Comparison of ENCODE assay signal across 8 cellular contexts in genomic region chr1:213989071-213989739, GRCh38. TPM values are rescaled to one million over a fixed set of nuclear protein-coding genes. Genes with fewer than 3 reads are reported as not detected.
DNase-seq lines count a peak whose midpoint lies in the region; ATAC-seq and TF ChIP-seq lines count a peak whose summit lies in the region.

No MANE protein-coding gene starts in this region.

- H3K27me3 Mint-ChIP-seq in activated CD4-positive, alpha-beta T cell treated with anti-CD3 and anti-CD28 coated beads, Interleukin-2, amount 10 ng/mL, durations not matched to agents 7 days and 5 days = peaks cover 89% of the 10 kb centered on the region
- peaks cover 23% of the 10 kb centered on the region for H3K27me3 Mint-ChIP-seq in nephron progenitor cell (ENCODE audit: low read depth, poor library complexity)

- POLR2A ChIA-PET in activated CD4-positive, alpha-beta T cell treated with anti-CD3 and anti-CD28 coated beads, Interleukin-2, amount 10 ng/mL, durations not matched to agents 7 days and 5 days (lab: Charles Lee) = no interaction called here

- H3K4me3 ChIP-seq in Peyer's patch (peak overlapping the region; percentile 38 to 76 (median 54)), esophagus muscularis mucosa (peak overlapping the region; percentile 65 to 69 (median 68))

- H3K27ac ChIP-seq in Peyer's patch (peak overlapping the region in 2 of 4 donors; percentile 15 to 81), esophagus muscularis mucosa (replicated peaks in 1 of 4) (peak overlapping the region in 3 of 4 donors; percentile 75 to 84 (median 76))

- peaks cover 2% of the 10 kb centered on the region for H3K36me3 Mint-ChIP-seq in activated CD4-positive, alpha-beta T cell treated with anti-CD3 and anti-CD28 coated beads, Interleukin-2, amount 10 ng/mL, durations not matched to agents 7 days and 5 days (ENCODE audit: low read depth)
- no peaks in the 10 kb centered on the region for H3K36me3 Mint-ChIP-seq in nephron progenitor cell (ENCODE audit: low read depth)

- no peaks in the 10 kb centered on the region for H3K9me3 ChIP-seq in Peyer's patch
- H3K9me3 ChIP-seq in esophagus muscularis mucosa = no peaks in the 10 kb centered on the region

- peak overlapping the region; percentile 90 for H3K4me3 Mint-ChIP-seq in activated CD4-positive, alpha-beta T cell treated with anti-CD3 and anti-CD28 coated beads, Interleukin-2, amount 10 ng/mL, durations not matched to agents 7 days and 5 days
- H3K4me3 Mint-ChIP-seq in nephron progenitor cell = peak overlapping the region; percentile 98

- H3K4me1 ChIP-seq in Peyer's patch = peaks cover 0 to 19% (median 0%) of the 10 kb centered on the region in 4 donors
- H3K4me1 ChIP-seq in esophagus muscularis mucosa = peaks cover 15 to 46% (median 42%) of the 10 kb centered on the region in 4 donors

- TF ChIP-seq CTCF in Peyer's patch (IDR thresholded peaks at IDR 0.05) = no peak
- TF ChIP-seq CTCF in esophagus muscularis mucosa (IDR thresholded peaks at IDR 0.05) = no peak
- TF ChIP-seq CTCF in nephron progenitor cell (IDR thresholded peaks at IDR 0.05) = no peak
- TF ChIP-seq CTCF in GM10266 (IDR thresholded peaks at IDR 0.05; ENCODE audit: control insufficient read depth, insufficient read depth, low read depth, missing control alignments) = no peak

- CTCF ChIA-PET in activated CD4-positive, alpha-beta T cell treated with anti-CD3 and anti-CD28 coated beads, Interleukin-2, amount 10 ng/mL, durations not matched to agents 7 days and 5 days (lab: Charles Lee) = interaction anchor here (0.5 to 1.5 kb wide), 3 partner anchors 11 to 1804 kb away, joined by 3 to 5 read pairs (median 4); no protein-coding TSS in a partner anchor

- WGBS in esophagus muscularis mucosa = under 1% methylated on average over 18 of the region's 35 CpGs

- intact Hi-C loops in esophagus muscularis mucosa (cut with DNase I) = no loop called here

- DNase-seq in activated CD4-positive, alpha-beta T cell treated with anti-CD3 and anti-CD28 coated beads, Interleukin-2, amount 10 ng/mL, durations not matched to agents 7 days and 5 days = no peak
- no peak for DNase-seq in activated CD4-positive, alpha-beta T cell treated with anti-CD3 and anti-CD28 coated beads for 48 hours
- no peak for DNase-seq in Peyer's patch
- DNase-seq in esophagus muscularis mucosa (ENCODE audit: extremely low spot score) = no peak
- DNase-seq in nephron progenitor cell = peak; percentile 50
- no peak for DNase-seq in GM10266 (ENCODE audit: extremely low spot score)
- DNase-seq in epidermal melanocyte (ENCODE audit: insufficient read length, low spot score) = no peak

- no peak overlapping the region for H3K27ac Mint-ChIP-seq in activated CD4-positive, alpha-beta T cell treated with anti-CD3 and anti-CD28 coated beads, Interleukin-2, amount 10 ng/mL, durations not matched to agents 7 days and 5 days
- H3K27ac Mint-ChIP-seq in nephron progenitor cell = peak overlapping the region; percentile 99

- peaks cover 39% of the 10 kb centered on the region for H3K4me1 Mint-ChIP-seq in activated CD4-positive, alpha-beta T cell treated with anti-CD3 and anti-CD28 coated beads, Interleukin-2, amount 10 ng/mL, durations not matched to agents 7 days and 5 days
- peaks cover 74% of the 10 kb centered on the region for H3K4me1 Mint-ChIP-seq in nephron progenitor cell

- ATAC-seq in HG02938 (IDR thresholded peaks at IDR 0.05; ENCODE audit: unreplicated experiment) = no peak

- peaks cover 0 to 22% of the 10 kb centered on the region in 2 donors for H3K27me3 ChIP-seq in Peyer's patch
- peaks cover 0 to 73% (median 31%) of the 10 kb centered on the region in 4 donors for H3K27me3 ChIP-seq in esophagus muscularis mucosa

- no peaks in the 10 kb centered on the region for H3K36me3 ChIP-seq in Peyer's patch
- no peaks in the 10 kb centered on the region for H3K36me3 ChIP-seq in esophagus muscularis mucosa

- H3K9me3 Mint-ChIP-seq in activated CD4-positive, alpha-beta T cell treated with anti-CD3 and anti-CD28 coated beads, Interleukin-2, amount 10 ng/mL, durations not matched to agents 7 days and 5 days = no peaks in the 10 kb centered on the region
- H3K9me3 Mint-ChIP-seq in nephron progenitor cell = no peaks in the 10 kb centered on the region

- TF ChIP-seq POLR2A in Peyer's patch (IDR thresholded peaks at IDR 0.05) (no peak), esophagus muscularis mucosa (IDR thresholded peaks at IDR 0.05; ENCODE audit: low read depth) (no peak)

- TF ChIP-seq EP300 in esophagus muscularis mucosa (IDR thresholded peaks at IDR 0.05) = no peak

RNA-seq across cellular contexts. Expression of gene PROX1, which starts 1.4 kb away (rescaled TPM):
- total RNA-seq in activated CD4-positive, alpha-beta T cell treated with anti-CD3 and anti-CD28 coated beads, Interleukin-2, amount 10 ng/mL, durations not matched to agents 7 days and 5 days = under 1 TPM; 0.02 to 0.15 TPM
- total RNA-seq in Peyer's patch (10 to 100 TPM in 2 of 4 donors, 1 to 10 TPM in 2; 7.4 to 26.4 (median 13.7) TPM), esophagus muscularis mucosa (1 to 10 TPM; 2.0 to 5.3 (median 2.5) TPM)
